ENCODE assay signal across 13 cellular contexts in genomic region chr9:32587901-32588300, GRCh38. TPM values are rescaled to one million over a fixed set of nuclear protein-coding genes. Genes with fewer than 3 reads are reported as not detected.
DNase-seq lines count a peak whose midpoint lies in the region; ATAC-seq and TF ChIP-seq lines count a peak whose summit lies in the region.
"Had no signal": no experiment of that assay in that cellular context is flagged by ENCODE, and none has a peak within 500 bp of the region (broad histone marks: within the 10 kb centered on the region; RNA-seq: fewer than 3 reads in every experiment).

No MANE protein-coding gene starts in this region.

- H3K4me1 ChIP-seq in foreskin keratinocyte, result peaks cover 5% of the 10 kb centered on the region

- TF ChIP-seq CTCF in foreskin keratinocyte (conservative IDR thresholded peaks at IDR 0.05), result peak; percentile 25

- DNase-seq in NCI-H82 (lab: John Stamatoyannopoulos, UW) (peak; percentile 1), NCI-H82 treated with DMSO at 0.1 percent for 48 hours (lab: John Stamatoyannopoulos, UW; ENCODE audit: unreplicated experiment) (no peak), foreskin keratinocyte (peak; percentile 42 to 49), SIG-M5 treated with dmso at 0.1 percent for 504 hours (lab: John Stamatoyannopoulos, UW; ENCODE audit: unreplicated experiment) (no peak)
- DNase-seq: Calu3; naive thymus-derived CD8-positive, alpha-beta T cell; NCI-H345; small intestine; stimulated activated CD8-positive, alpha-beta memory T cell treated with anti-CD3 and anti-CD28 coated beads, Interleukin-4, amount 100 ng/mL, for 48 hours had no signal

- H3K27ac ChIP-seq in foreskin keratinocyte, result no peak overlapping the region
- H3K27ac ChIP-seq: 22Rv1, RWPE1 had no signal

- peaks cover 11% of the 10 kb centered on the region for H3K27me3 ChIP-seq in foreskin keratinocyte

- ATAC-seq in HG02852 (IDR thresholded peaks at IDR 0.05; ENCODE audit: unreplicated experiment) (peak; percentile 79), foreskin keratinocyte (peak; percentile 70), HG03025 (IDR thresholded peaks at IDR 0.05; ENCODE audit: low FRiP score, unreplicated experiment) (no peak)
- ATAC-seq: naive thymus-derived CD8-positive, alpha-beta T cell had no signal

RNA-seq across cellular contexts. Expression of gene NDUFB6, which starts 14.9 kb away (rescaled TPM):
- total RNA-seq in foreskin keratinocyte, result 56.9 and 57.8 TPM in 2 replicates
- 88.2 and 100 TPM in 2 replicates for polyA plus RNA-seq in foreskin keratinocyte

RNA-seq across cellular contexts. Expression of gene TOPORS, which starts 35.5 kb away (rescaled TPM):
- total RNA-seq in foreskin keratinocyte, result 19.5 and 20.3 TPM in 2 replicates
- polyA plus RNA-seq in foreskin keratinocyte, result 4.1 and 5.3 TPM in 2 replicates

RNA-seq across cellular contexts. Expression of gene SMIM27, which starts 35.8 kb away (rescaled TPM):
- 7.8 and 9.6 TPM in 2 replicates for total RNA-seq in foreskin keratinocyte
- 10.0 and 13.3 TPM in 2 replicates for polyA plus RNA-seq in foreskin keratinocyte

RNA-seq across cellular contexts. Expression of gene TAF1L, which starts 47.6 kb away (rescaled TPM):
- not detected in 2 replicates for total RNA-seq in foreskin keratinocyte
- not detected in 2 replicates for polyA plus RNA-seq in foreskin keratinocyte
- total RNA-seq: Calu3 had no signal
- polyA plus RNA-seq: naive thymus-derived CD8-positive, alpha-beta T cell; small intestine had no signal

Comparison
In these comparisons a context has a peak if more than half of its experiments do, and no peak if none do; other contexts are left out.
1. DNase-seq: peak in NCI-H82 (single experiment) and foreskin keratinocyte (2 of 2); none in NCI-H82 treated with DMSO at 0.1 percent for 48 hours (single experiment) and SIG-M5 treated with dmso at 0.1 percent for 504 hours (single experiment).